ENCODE assay signal across 1 cellular context in the genomic region with DNA sequence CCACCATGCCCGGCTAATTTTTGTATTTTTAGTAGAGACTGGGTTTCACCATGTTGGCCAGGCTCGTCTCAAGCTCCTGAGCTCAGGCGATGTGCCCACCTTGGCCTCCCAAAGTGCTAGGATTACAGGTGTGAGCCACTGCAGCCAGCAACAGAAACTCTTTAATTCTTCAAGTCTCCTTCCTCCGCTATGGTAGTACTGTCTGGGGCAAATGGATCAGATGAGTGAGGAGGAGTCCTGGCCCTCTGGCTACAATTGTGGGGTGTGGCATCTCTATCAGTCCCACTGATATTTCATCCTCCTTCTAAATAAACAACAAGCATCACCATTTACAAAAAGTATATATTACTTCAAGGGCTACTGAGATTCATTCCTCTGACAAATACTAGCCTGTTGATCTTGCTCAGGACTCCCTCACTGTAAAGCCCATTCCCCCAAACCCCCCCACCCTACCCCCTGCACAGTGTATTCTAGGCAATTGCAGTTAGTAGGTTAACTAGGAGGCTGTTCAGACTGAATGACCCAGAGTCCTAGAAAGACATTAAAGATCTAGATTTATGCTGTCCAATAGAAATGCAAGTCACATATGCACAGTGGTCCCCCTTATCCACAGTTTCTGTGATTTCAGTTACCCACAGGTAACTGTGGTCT.
TF ChIP-seq lines count a peak whose summit lies in the region.

No MANE protein-coding gene starts in this region.

TF ChIP-seq in IMR-90, 13 proteins besides CTCF, POLR2A, EP300 and RAD21:
- TF ChIP-seq RCOR1 (IDR thresholded peaks at IDR 0.05; ENCODE audit: insufficient replicate concordance, low read length) (no peak), MAFK (IDR thresholded peaks at IDR 0.05; ENCODE audit: low read depth, low read length) (no peak), MXI1 (IDR thresholded peaks at IDR 0.05; ENCODE audit: borderline replicate concordance, low read depth, low read length) (no peak), BHLHE40 (IDR thresholded peaks at IDR 0.05; ENCODE audit: low read depth, low read length) (no peak), MAZ (IDR thresholded peaks at IDR 0.05; ENCODE audit: borderline replicate concordance, low read depth, low read length) (no peak), CHD1 (IDR thresholded peaks at IDR 0.05; ENCODE audit: low read depth, low read length) (no peak), SMC3 (IDR thresholded peaks at IDR 0.05; ENCODE audit: low read depth, low read length) (no peak), CEBPB (IDR thresholded peaks at IDR 0.05; ENCODE audit: low read depth, low read length) (no peak), NFE2L2 (IDR thresholded peaks at IDR 0.05; ENCODE audit: low read depth, low read length) (no peak), FOS (IDR thresholded peaks at IDR 0.05; ENCODE audit: low read depth, low read length) (no peak), RFX5 (IDR thresholded peaks at IDR 0.05; ENCODE audit: low read depth, low read length) (no peak)
- TF ChIP-seq, protein P1, sequence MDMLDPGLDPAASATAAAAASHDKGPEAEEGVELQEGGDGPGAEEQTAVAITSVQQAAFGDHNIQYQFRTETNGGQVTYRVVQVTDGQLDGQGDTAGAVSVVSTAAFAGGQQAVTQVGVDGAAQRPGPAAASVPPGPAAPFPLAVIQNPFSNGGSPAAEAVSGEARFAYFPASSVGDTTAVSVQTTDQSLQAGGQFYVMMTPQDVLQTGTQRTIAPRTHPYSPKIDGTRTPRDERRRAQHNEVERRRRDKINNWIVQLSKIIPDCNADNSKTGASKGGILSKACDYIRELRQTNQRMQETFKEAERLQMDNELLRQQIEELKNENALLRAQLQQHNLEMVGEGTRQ (IDR thresholded peaks at IDR 0.05; ENCODE audit: low read depth, low read length), result no peak
- TF ChIP-seq, protein P2, sequence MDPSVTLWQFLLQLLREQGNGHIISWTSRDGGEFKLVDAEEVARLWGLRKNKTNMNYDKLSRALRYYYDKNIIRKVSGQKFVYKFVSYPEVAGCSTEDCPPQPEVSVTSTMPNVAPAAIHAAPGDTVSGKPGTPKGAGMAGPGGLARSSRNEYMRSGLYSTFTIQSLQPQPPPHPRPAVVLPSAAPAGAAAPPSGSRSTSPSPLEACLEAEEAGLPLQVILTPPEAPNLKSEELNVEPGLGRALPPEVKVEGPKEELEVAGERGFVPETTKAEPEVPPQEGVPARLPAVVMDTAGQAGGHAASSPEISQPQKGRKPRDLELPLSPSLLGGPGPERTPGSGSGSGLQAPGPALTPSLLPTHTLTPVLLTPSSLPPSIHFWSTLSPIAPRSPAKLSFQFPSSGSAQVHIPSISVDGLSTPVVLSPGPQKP (IDR thresholded peaks at IDR 0.05; ENCODE audit: borderline replicate concordance, low read depth, low read length), result no peak
